Comparison of ENCODE assay signal across 36 cellular contexts in the genomic region with DNA sequence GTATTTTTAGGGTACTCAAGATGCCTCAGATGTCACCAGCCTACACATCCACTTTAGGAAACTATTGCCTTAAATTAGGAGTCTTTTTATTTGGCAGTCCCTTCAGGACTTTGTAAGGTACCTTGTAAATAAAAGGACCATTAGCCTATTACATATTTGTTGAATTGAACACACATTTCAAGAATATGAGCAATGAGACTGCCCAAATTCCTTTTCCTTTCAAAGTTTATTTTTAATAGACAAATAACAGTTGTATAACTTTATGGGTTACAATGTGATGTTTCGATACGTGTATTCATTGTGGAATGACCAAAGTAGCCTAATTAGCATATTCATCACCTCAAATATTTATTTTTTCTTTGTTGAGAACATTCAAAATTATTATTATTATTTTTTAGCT.
"Had no signal": no experiment of that assay in that cellular context is flagged by ENCODE, and none has a peak within 500 bp of the region (broad histone marks: within the 10 kb centered on the region; RNA-seq: fewer than 3 reads in every experiment).

No MANE protein-coding gene starts in this region.

- H3K9me3 Mint-ChIP-seq: activated naive CD4-positive, alpha-beta T cell treated with anti-CD3 and anti-CD28 coated beads, Interleukin-2, amount 50 U/mL, for 24 hours had no signal

- H3K4me3 Mint-ChIP-seq: activated CD4-positive, alpha-beta memory T cell treated with anti-CD3 and anti-CD28 coated beads for 36 hours; activated CD4-positive, alpha-beta T cell treated with anti-CD3 and anti-CD28 coated beads for 36 hours; activated CD4-positive, alpha-beta T cell treated with anti-CD3 and anti-CD28 coated beads, Interleukin-2, amount 10 ng/mL, durations not matched to agents 24 days and 14 days; activated CD8-positive, alpha-beta memory T cell treated with anti-CD3 and anti-CD28 coated beads, Interleukin-2, amount 10 ng/mL, durations not matched to agents 7 days and 5 days; activated CD8-positive, alpha-beta T cell treated with anti-CD3 and anti-CD28 coated beads, Interleukin-2, amount 10 ng/mL, durations not matched to agents 7 days and 5 days; activated naive CD4-positive, alpha-beta T cell treated with anti-CD3 and anti-CD28 coated beads for 36 hours; activated naive CD4-positive, alpha-beta T cell treated with anti-CD3 and anti-CD28 coated beads, Interleukin-2, amount 50 U/mL, for 24 hours; activated naive CD8-positive, alpha-beta T cell treated with anti-CD3 and anti-CD28 coated beads for 36 hours; activated naive CD8-positive, alpha-beta T cell treated with anti-CD3 and anti-CD28 coated beads, Interleukin-2, amount 50 U/mL, for 24 hours; activated T-helper 1 cell treated with anti-CD3 and anti-CD28 coated beads, Interleukin-12 subunit alpha, Interleukin-12 subunit beta, Interleukin-2, Interleukin-4 antibody, amounts not matched to agents 30 ng/mL and 10 ng/mL and 1 ng/mL, durations not matched to agents 14 hours and 24 hours and 36 hours; brain; dendritic cell treated with granulocyte-macrophage colony-stimulating factor and Interleukin-4, amounts not matched to agents 40 ng/mL and 50 ng/mL, for 4 days; endodermal cell had no signal

- H3K27me3 Mint-ChIP-seq: activated CD4-positive, alpha-beta memory T cell treated with anti-CD3 and anti-CD28 coated beads for 36 hours; activated CD4-positive, alpha-beta T cell treated with anti-CD3 and anti-CD28 coated beads, Interleukin-2, amount 10 ng/mL, durations not matched to agents 24 days and 14 days; activated CD8-positive, alpha-beta memory T cell treated with anti-CD3 and anti-CD28 coated beads, Interleukin-2, amount 10 ng/mL, durations not matched to agents 7 days and 5 days; activated naive CD4-positive, alpha-beta T cell treated with anti-CD3 and anti-CD28 coated beads, Interleukin-2, amount 50 U/mL, for 24 hours; activated naive CD8-positive, alpha-beta T cell treated with anti-CD3 and anti-CD28 coated beads for 36 hours; activated naive CD8-positive, alpha-beta T cell treated with anti-CD3 and anti-CD28 coated beads, Interleukin-2, amount 50 U/mL, for 24 hours; brain; dendritic cell treated with granulocyte-macrophage colony-stimulating factor and Interleukin-4, amounts not matched to agents 40 ng/mL and 50 ng/mL, for 4 days had no signal

- H3K4me1 Mint-ChIP-seq: activated CD4-positive, alpha-beta T cell treated with anti-CD3 and anti-CD28 coated beads for 36 hours; activated CD4-positive, alpha-beta T cell treated with anti-CD3 and anti-CD28 coated beads, Interleukin-2, amount 10 ng/mL, durations not matched to agents 24 days and 14 days; activated CD8-positive, alpha-beta memory T cell treated with anti-CD3 and anti-CD28 coated beads, Interleukin-2, amount 10 ng/mL, durations not matched to agents 7 days and 5 days; activated naive CD4-positive, alpha-beta T cell treated with anti-CD3 and anti-CD28 coated beads, Interleukin-2, amount 50 U/mL, for 24 hours; activated naive CD8-positive, alpha-beta T cell treated with anti-CD3 and anti-CD28 coated beads for 36 hours; activated naive CD8-positive, alpha-beta T cell treated with anti-CD3 and anti-CD28 coated beads, Interleukin-2, amount 50 U/mL, for 24 hours; endodermal cell had no signal

- H3K27ac Mint-ChIP-seq: activated CD4-positive, alpha-beta memory T cell treated with anti-CD3 and anti-CD28 coated beads for 36 hours; activated CD4-positive, alpha-beta T cell treated with anti-CD3 and anti-CD28 coated beads for 36 hours; activated CD4-positive, alpha-beta T cell treated with anti-CD3 and anti-CD28 coated beads, Interleukin-2, amount 10 ng/mL, durations not matched to agents 24 days and 14 days; activated CD8-positive, alpha-beta memory T cell treated with anti-CD3 and anti-CD28 coated beads, Interleukin-2, amount 10 ng/mL, durations not matched to agents 7 days and 5 days; activated CD8-positive, alpha-beta T cell treated with anti-CD3 and anti-CD28 coated beads, Interleukin-2, amount 10 ng/mL, durations not matched to agents 7 days and 5 days; activated naive CD4-positive, alpha-beta T cell treated with anti-CD3 and anti-CD28 coated beads for 36 hours; activated naive CD4-positive, alpha-beta T cell treated with anti-CD3 and anti-CD28 coated beads, Interleukin-2, amount 50 U/mL, for 24 hours; activated naive CD8-positive, alpha-beta T cell treated with anti-CD3 and anti-CD28 coated beads for 36 hours; activated naive CD8-positive, alpha-beta T cell treated with anti-CD3 and anti-CD28 coated beads, Interleukin-2, amount 50 U/mL, for 24 hours; activated T-helper 1 cell treated with anti-CD3 and anti-CD28 coated beads, Interleukin-12 subunit alpha, Interleukin-12 subunit beta, Interleukin-2, Interleukin-4 antibody, amounts not matched to agents 30 ng/mL and 10 ng/mL and 1 ng/mL, durations not matched to agents 14 hours and 24 hours and 36 hours; activated T-helper 2 cell treated with anti-CD3 and anti-CD28 coated beads, Interferon-gamma antibody, Interleukin-2, Interleukin-4, amounts not matched to agents 10 μg/mL and 5 μg/mL and 100 μg/mL, durations not matched to agents 14 hours and 24 hours and 36 hours; brain; dendritic cell treated with granulocyte-macrophage colony-stimulating factor and Interleukin-4, amounts not matched to agents 40 ng/mL and 50 ng/mL, for 4 days; endodermal cell had no signal

- H3K36me3 ChIP-seq: adrenal gland, breast epithelium, cardiac muscle cell, gastrocnemius medialis, heart left ventricle had no signal

- ATAC-seq: activated CD4-positive, alpha-beta T cell treated with anti-CD3 and anti-CD28 coated beads for 36 hours; activated CD8-positive, alpha-beta memory T cell treated with anti-CD3 and anti-CD28 coated beads, Interleukin-2, amount 10 ng/mL, durations not matched to agents 7 days and 5 days; activated CD8-positive, alpha-beta T cell treated with anti-CD3 and anti-CD28 coated beads, Interleukin-2, amount 10 ng/mL, durations not matched to agents 7 days and 5 days; activated naive CD8-positive, alpha-beta T cell treated with anti-CD3 and anti-CD28 coated beads, Interleukin-2, amount 50 U/mL, for 24 hours; esophagus mucosa; foreskin keratinocyte; gastrocnemius medialis; heart left ventricle had no signal

- H3K4me3 ChIP-seq: adrenal gland, breast epithelium, cardiac muscle cell, coronary artery, dorsolateral prefrontal cortex, gastrocnemius medialis, heart left ventricle had no signal

- H3K27me3 ChIP-seq: adrenal gland, breast epithelium, cardiac muscle cell, dorsolateral prefrontal cortex, foreskin keratinocyte, gastrocnemius medialis, heart left ventricle had no signal

- H3K27ac ChIP-seq: adrenal gland, breast epithelium, cardiac muscle cell, coronary artery, dorsolateral prefrontal cortex, foreskin keratinocyte, gastrocnemius medialis, heart left ventricle had no signal

- H3K9me3 ChIP-seq: adrenal gland, breast epithelium, gastrocnemius medialis had no signal

- H3K4me1 ChIP-seq: adrenal gland, breast epithelium, foreskin keratinocyte had no signal

- DNase-seq: activated CD4-positive, alpha-beta memory T cell treated with anti-CD3 and anti-CD28 coated beads for 36 hours; activated CD4-positive, alpha-beta T cell treated with anti-CD3 and anti-CD28 coated beads for 36 hours; activated CD4-positive, alpha-beta T cell treated with anti-CD3 and anti-CD28 coated beads, Interleukin-2, amount 10 ng/mL, durations not matched to agents 24 days and 14 days; activated CD4-positive, CD25-positive, alpha-beta regulatory T cell; activated CD4-positive, CD25-positive, alpha-beta regulatory T cell treated with anti-CD3 and anti-CD28 coated beads, Interleukin-2, amount 50 U/mL, for 72 hours; activated CD8-positive, alpha-beta memory T cell treated with anti-CD3 and anti-CD28 coated beads, Interleukin-2, amount 10 ng/mL, durations not matched to agents 7 days and 5 days; activated CD8-positive, alpha-beta memory T cell treated with anti-CD3 and anti-CD28 coated beads, Interleukin-2, amount 50 U/mL, for 4 hours; activated CD8-positive, alpha-beta T cell treated with anti-CD3 and anti-CD28 coated beads, Interleukin-2, amount 10 ng/mL, durations not matched to agents 7 days and 5 days; activated effector memory CD4-positive, alpha-beta T cell treated with anti-CD3 and anti-CD28 coated beads, Interleukin-2, amount 50 U/mL, for 16 hours; activated naive CD4-positive, alpha-beta T cell treated with anti-CD3 and anti-CD28 coated beads for 36 hours; activated naive CD8-positive, alpha-beta T cell treated with anti-CD3 and anti-CD28 coated beads for 36 hours; activated naive CD8-positive, alpha-beta T cell treated with anti-CD3 and anti-CD28 coated beads, Interleukin-2, amount 50 U/mL, for 24 hours; activated T-cell treated with anti-CD3 and anti-CD28 coated beads, Interleukin-2, amount 50 U/mL, for 1 hour; activated T-cell treated with anti-CD3 and anti-CD28 coated beads, Interleukin-2, amount 50 U/mL, for 48 hours; adrenal gland; amygdala; aorta; central memory CD4-positive, alpha-beta T cell; cerebellar nuclear complex; dorsolateral prefrontal cortex; effector memory CD4-positive, alpha-beta T cell; endodermal cell; foreskin keratinocyte; gastrocnemius medialis; glutamatergic neuron; heart left ventricle; T-helper 2 cell had no signal

- H3K36me3 Mint-ChIP-seq: activated CD4-positive, alpha-beta memory T cell treated with anti-CD3 and anti-CD28 coated beads for 36 hours; activated CD8-positive, alpha-beta memory T cell treated with anti-CD3 and anti-CD28 coated beads, Interleukin-2, amount 10 ng/mL, durations not matched to agents 7 days and 5 days; activated naive CD4-positive, alpha-beta T cell treated with anti-CD3 and anti-CD28 coated beads, Interleukin-2, amount 50 U/mL, for 24 hours; activated naive CD8-positive, alpha-beta T cell treated with anti-CD3 and anti-CD28 coated beads for 36 hours; brain had no signal
